ENCODE assay signal across 8 cellular contexts in genomic region chr2:118310016-118310877, GRCh38.
DNase-seq lines count a peak whose midpoint lies in the region; FAIRE-seq and TF ChIP-seq lines count a peak whose summit lies in the region.

No MANE protein-coding gene starts in this region.

- intact Hi-C loops in endothelial cell of umbilical vein (cut with micrococcal nuclease): loop anchor here (5.0 kb wide), 1 partner anchor 547 kb away; no protein-coding TSS in a partner anchor

- H3K9ac ChIP-seq in HUES64 (ENCODE audit: low read depth, low read length) (peak overlapping the region; percentile 85), endothelial cell of umbilical vein (replicated peaks; ENCODE audit: extremely low read depth, insufficient read depth, low read length) (peak overlapping the region; percentile 78)

- no peak for TF ChIP-seq POLR2A in endothelial cell of umbilical vein (IDR thresholded peaks at IDR 0.05; ENCODE audit: low read depth, low read length)

- BruUV-seq in endothelial cell of umbilical vein (replicated peaks; lab: Mats Ljungman, UMichigan): TSS peak; percentile 62

- dilution Hi-C loops in endothelial cell of umbilical vein (cut with MboI; ENCODE audit: extremely low pct_ligation_motif_present, low sequenced_read_pairs): no loop called here

- H2AFZ ChIP-seq in endothelial cell of umbilical vein (ENCODE audit: low read depth, low read length): peak overlapping the region; percentile 98

- POLR2A ChIA-PET in endothelial cell of umbilical vein (lab: Charles Lee): no interaction called here

- 2% methylated on average over 57 of the region's 57 CpGs for WGBS in HUES64

- H3K27me3 ChIP-seq in HUES64 (ENCODE audit: insufficient read depth, low read length): peaks cover 8% of the 10 kb centered on the region; the same call in 1 of the 2 replicates
- no peaks in the 10 kb centered on the region for H3K27me3 ChIP-seq in endothelial cell of umbilical vein (ENCODE audit: control insufficient read depth in 2 of 2, insufficient read depth in 2 of 2, low read length in 2 of 2)
- peaks cover 7% of the 10 kb centered on the region for H3K27me3 ChIP-seq in muscle layer of duodenum (ENCODE audit: low read depth, low read length)

- no peaks in the 10 kb centered on the region for H4K20me1 ChIP-seq in endothelial cell of umbilical vein (replicated peaks; ENCODE audit: control insufficient read depth, extremely low read depth, insufficient read depth, low read length)

- H3K4me1 ChIP-seq in HUES64 (ENCODE audit: insufficient read depth, low read length) (peaks cover 22% of the 10 kb centered on the region), endothelial cell of umbilical vein (ENCODE audit: control insufficient read depth, extremely low read depth, insufficient read depth, low read length) (peaks cover 6% of the 10 kb centered on the region), muscle layer of duodenum (ENCODE audit: control insufficient read depth in 1 of 2, insufficient read depth in 2 of 2, low read length in 2 of 2) (peaks cover 0 to 11% of the 10 kb centered on the region in 2 donors)

- peak overlapping the region; percentile 96 for H3K4me2 ChIP-seq in endothelial cell of umbilical vein (ENCODE audit: insufficient read depth, low read length)

- peak; percentile 47 for FAIRE-seq in endothelial cell of umbilical vein (lab: Jason Lieb, UNC)

- DNase-seq in AG09309 (ENCODE audit: low read depth) (no peak), GM19238 (ENCODE audit: insufficient read length, low spot score) (peak; percentile 21), endothelial cell of umbilical vein (ENCODE audit: low read depth, low spot score) (peak; percentile 48), SK-N-DZ (ENCODE audit: low spot score) (no peak)
- DNase-seq in activated CD8-positive, alpha-beta memory T cell treated with anti-CD3 and anti-CD28 coated beads for 4 hours (ENCODE audit: low read depth in 2 of 2): peak; percentile 7 to 8
- peak; percentile 14 for DNase-seq in stimulated activated CD8-positive, alpha-beta memory T cell treated with anti-CD3 and anti-CD28 coated beads, Interleukin-7, amount 100 ng/mL, for 24 hours (ENCODE audit: low read depth)

- no peaks in the 10 kb centered on the region for H3K9me1 ChIP-seq in endothelial cell of umbilical vein (replicated peaks; ENCODE audit: control insufficient read depth, extremely low read depth, insufficient read depth, low read length)

- peak overlapping the region; percentile 91 for H3K27ac ChIP-seq in HUES64 (ENCODE audit: low read depth, low read length)
- H3K27ac ChIP-seq in endothelial cell of umbilical vein (ENCODE audit: insufficient read depth, low read depth, low read length): no peak overlapping the region
- H3K27ac ChIP-seq in muscle layer of duodenum (ENCODE audit: low read length): no peak overlapping the region

- CTCF ChIA-PET in endothelial cell of umbilical vein (lab: Charles Lee): no interaction called here

- H3K4me3 ChIP-seq in AG09309 (ENCODE audit: control insufficient read depth, low read depth, low read length): peak overlapping the region; percentile 56
- H3K4me3 ChIP-seq in HUES64 (ENCODE audit: low read length): peak overlapping the region; percentile 74
- peak overlapping the region; percentile 52 to 89 (median 85) for H3K4me3 ChIP-seq in endothelial cell of umbilical vein (replicated peaks in 1 of 3; ENCODE audit: insufficient read depth in 1 of 3, low read depth in 1 of 3, low read length in 3 of 3)
- peak overlapping the region; percentile 61 to 73 for H3K4me3 ChIP-seq in muscle layer of duodenum (ENCODE audit: low read depth in 1 of 2, low read length in 2 of 2)

- H3K9me3 ChIP-seq in HUES64 (ENCODE audit: insufficient read depth, low read depth, low read length) (no peaks in the 10 kb centered on the region), endothelial cell of umbilical vein (replicated peaks; ENCODE audit: control insufficient read depth, insufficient read depth, low read length) (no peaks in the 10 kb centered on the region), muscle layer of duodenum (ENCODE audit: control insufficient read depth in 1 of 2, low read length in 2 of 2) (no peaks in the 10 kb centered on the region)

- H3K36me3 ChIP-seq in HUES64 (ENCODE audit: insufficient read depth, low read length) (no peaks in the 10 kb centered on the region), endothelial cell of umbilical vein (ENCODE audit: control insufficient read depth in 2 of 2, extremely low read depth in 1 of 2, insufficient read depth in 2 of 2, low read length in 2 of 2) (no peaks in the 10 kb centered on the region), muscle layer of duodenum (ENCODE audit: control insufficient read depth in 1 of 2, insufficient read depth in 2 of 2, low read length in 2 of 2) (no peaks in the 10 kb centered on the region)

- H3K79me2 ChIP-seq in endothelial cell of umbilical vein (ENCODE audit: control insufficient read depth, insufficient read depth, low read length): no peaks in the 10 kb centered on the region

- TF ChIP-seq CTCF in AG09309 (IDR thresholded peaks at IDR 0.05; ENCODE audit: control insufficient read depth, insufficient read depth, low read depth, low read length, missing control alignments) (no peak), endothelial cell of umbilical vein (IDR thresholded peaks at IDR 0.05; ENCODE audit: extremely low read depth in 1 of 2, insufficient read depth in 1 of 2, low read depth in 1 of 2, low read length in 2 of 2) (no peak)

TF ChIP-seq in endothelial cell of umbilical vein, 7 proteins besides CTCF, POLR2A, EP300 and RAD21:
- TF ChIP-seq MAX (IDR thresholded peaks at IDR 0.05; ENCODE audit: insufficient read depth, insufficient read length) (no peak), POLR2AphosphoS5 (IDR thresholded peaks at IDR 0.05; ENCODE audit: insufficient read depth, low read depth, low read length) (no peak), FOS (IDR thresholded peaks at IDR 0.05; ENCODE audit: borderline replicate concordance, insufficient read depth, low read length) (no peak), JUN (IDR thresholded peaks at IDR 0.05; ENCODE audit: borderline replicate concordance, insufficient read depth, insufficient read length, low read depth) (no peak), GATA2 (IDR thresholded peaks at IDR 0.05; ENCODE audit: insufficient read depth, insufficient read length, low read depth, low read length) (peak; percentile 60), EZH2 (IDR thresholded peaks at IDR 0.05; ENCODE audit: borderline replicate concordance, low read depth, low read length, severe bottlenecking) (peak; percentile 27), MYC (IDR thresholded peaks at IDR 0.05; ENCODE audit: low read depth, low read length) (no peak)
TF ChIP-seq in endothelial cell of umbilical vein: peak in this region for 2.

Comparison
In these comparisons a context has a peak if more than half of its experiments do, and no peak if none do; other contexts are left out.
1. DNase-seq: peak in GM19238 (single experiment), activated CD8-positive, alpha-beta memory T cell treated with anti-CD3 and anti-CD28 coated beads for 4 hours (2 of 2), endothelial cell of umbilical vein (single experiment) and stimulated activated CD8-positive, alpha-beta memory T cell treated with anti-CD3 and anti-CD28 coated beads, Interleukin-7, amount 100 ng/mL, for 24 hours (single experiment); none in AG09309 (single experiment) and SK-N-DZ (single experiment).
2. Peak in every context shown above with its lines, with median percentiles within 50 percentile points of each other: H3K4me3 ChIP-seq.